In the genomic region with DNA sequence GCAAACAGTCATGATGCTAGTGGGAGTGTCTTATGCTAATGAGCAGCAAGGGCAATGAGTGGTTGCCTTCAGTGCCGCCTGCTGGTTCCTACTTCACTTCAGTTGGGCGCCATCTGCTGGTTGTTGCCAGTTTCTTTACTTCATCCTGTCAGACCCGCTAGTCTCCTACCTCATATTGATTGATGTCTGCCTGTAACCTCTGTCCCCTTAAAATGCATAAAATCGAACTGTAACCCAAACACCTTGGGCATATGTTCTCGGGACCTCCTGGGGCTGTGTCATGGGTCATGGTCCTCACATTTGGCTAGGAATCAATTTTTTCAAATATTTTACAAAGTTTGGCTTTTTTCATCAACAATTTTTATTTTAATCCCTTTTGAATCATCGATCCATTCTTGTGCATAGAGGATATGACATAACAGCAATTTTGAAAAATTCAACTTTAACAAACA, we compare ENCODE assay signal across 8 cellular contexts.
DNase-seq lines count a peak whose midpoint lies in the region; ATAC-seq and TF ChIP-seq lines count a peak whose summit lies in the region.

No MANE protein-coding gene starts in this region.

- no peaks in the 10 kb centered on the region for H3K27me3 ChIP-seq in thoracic aorta (replicated peaks; ENCODE audit: insufficient read depth)

- TF ChIP-seq CTCF in thoracic aorta (IDR thresholded peaks at IDR 0.05): peak; percentile 37

- in situ Hi-C loops in Caki2 (cut with HindIII; ENCODE audit: low pct_unique_long_range_greater_than_20kb, low sequenced_read_pairs): no loop called here

- peak; percentile 42 for DNase-seq in Caki2 (ENCODE audit: low read depth)
- peak; percentile 88 for DNase-seq in NCI-H748 (lab: John Stamatoyannopoulos, UW; ENCODE audit: unreplicated experiment)
- DNase-seq in activated CD8-positive, alpha-beta memory T cell treated with anti-CD3 and anti-CD28 coated beads for 1 hour (ENCODE audit: extremely low read depth in 1 of 2, low read depth in 1 of 2): peak; percentile 53 to 65
- DNase-seq in occipital lobe (lab: John Stamatoyannopoulos, UW): peak; percentile 2
- no peak for DNase-seq in thoracic aorta (ENCODE audit: low spot score)

- ATAC-seq in GM19395 (IDR thresholded peaks at IDR 0.05; ENCODE audit: unreplicated experiment): peak; percentile 100
- ATAC-seq in HG03439 (IDR thresholded peaks at IDR 0.05; ENCODE audit: unreplicated experiment): peak; percentile 99
- peak; percentile 94 for ATAC-seq in esophagus mucosa
- no peak for ATAC-seq in thoracic aorta (ENCODE audit: insufficient number of reproducible peaks, low FRiP score, low read depth)

- H3K27ac ChIP-seq in thoracic aorta: no peak overlapping the region

- no peaks in the 10 kb centered on the region for H3K36me3 ChIP-seq in thoracic aorta

- H3K4me1 ChIP-seq in thoracic aorta (ENCODE audit: control insufficient read depth in 1 of 2, low read depth in 2 of 2): no peaks in the 10 kb centered on the region

- H3K4me3 ChIP-seq in thoracic aorta: no peak overlapping the region

- H3K9me3 ChIP-seq in thoracic aorta: no peaks in the 10 kb centered on the region
